ENCODE assay signal across 9 cellular contexts in genomic region chr12:57342207-57342691, GRCh38.
DNase-seq lines count a peak whose midpoint lies in the region; ATAC-seq and TF ChIP-seq lines count a peak whose summit lies in the region.
"Had no signal": no experiment of that assay in that cellular context is flagged by ENCODE, and none has a peak within 500 bp of the region (broad histone marks: within the 10 kb centered on the region; RNA-seq: fewer than 3 reads in every experiment).

No MANE protein-coding gene starts in this region.

- H3K79me2 ChIP-seq in H9 (ENCODE audit: insufficient read depth, low read length): no peaks in the 10 kb centered on the region

- no peak overlapping the region for H2BK12ac ChIP-seq in H9 (ENCODE audit: insufficient read length, low read depth, low read length)

- no peak overlapping the region for H4K5ac ChIP-seq in H9 (ENCODE audit: insufficient read length, low read depth, low read length)

- no peak overlapping the region for H2BK120ac ChIP-seq in H9 (ENCODE audit: low read depth, low read length, poor library complexity, severe bottlenecking)

- no peak overlapping the region for H2BK15ac ChIP-seq in H9 (ENCODE audit: low read depth, low read length)

- no peak overlapping the region for H2AK5ac ChIP-seq in H9 (ENCODE audit: insufficient read length, low read length)

- no peak overlapping the region for H3K4ac ChIP-seq in H9 (ENCODE audit: low read depth, low read length)

- H4K8ac ChIP-seq in H9 (replicated peaks; ENCODE audit: insufficient read length, low read depth, low read length): no peak overlapping the region

- peak overlapping the region; percentile 28 for H3K4me2 ChIP-seq in H9 (ENCODE audit: insufficient read depth, insufficient read length, low read length)

- peak overlapping the region in 1 of 2 experiments; percentile 64; a peak in 1 of 5 replicates for H3K4me3 Mint-ChIP-seq in H9
- H3K4me3 Mint-ChIP-seq in effector memory CD8-positive, alpha-beta T cell: no peak overlapping the region
- H3K4me3 Mint-ChIP-seq in activated T-cell treated with anti-CD3 and anti-CD28 coated beads, Interleukin-2, amount 50 U/mL, for 24 hours: no peak overlapping the region
- H3K4me3 Mint-ChIP-seq: activated T-cell treated with anti-CD3 and anti-CD28 coated beads, Interleukin-2, amount 50 U/mL, for 72 hours had no signal

- no peaks in the 10 kb centered on the region for H3K79me1 ChIP-seq in H9 (ENCODE audit: insufficient read depth, low read depth, low read length, poor library complexity, severe bottlenecking)

- no peak overlapping the region for H3K18ac ChIP-seq in H9 (ENCODE audit: insufficient read length, low read depth, low read length)

- WGBS in H9 (ENCODE audit: extremely low coverage, insufficient read length, low lambda C conversion rate): no CpG with 5 or more reads among the region's 7 CpGs

- H4K91ac ChIP-seq in H9 (ENCODE audit: insufficient read length, low read depth, low read length): no peak overlapping the region

- intact Hi-C loops in left cardiac atrium (cut with DNase I) (no loop called here), posterior cingulate gyrus (cut with DNase I) (no loop called here)

- no peak overlapping the region for H3K23ac ChIP-seq in H9 (ENCODE audit: insufficient read length, low read depth, low read length)

- H3K27me3 ChIP-seq in H9 (ENCODE audit: insufficient read depth, low read length): no peaks in the 10 kb centered on the region

- no peak for TF ChIP-seq CTCF in H9 (conservative IDR thresholded peaks at IDR 0.05)

- H3K36me3 Mint-ChIP-seq in H9 (ENCODE audit: insufficient read depth in 1 of 3, low read depth in 3 of 3): peaks cover 0 to 8% (median 2%) of the 10 kb centered on the region in 3 experiments; a peak in 2 of 7 replicates
- H3K36me3 Mint-ChIP-seq in effector memory CD8-positive, alpha-beta T cell (ENCODE audit: insufficient read depth): no peaks in the 10 kb centered on the region
- H3K36me3 Mint-ChIP-seq in activated T-cell treated with anti-CD3 and anti-CD28 coated beads, Interleukin-2, amount 50 U/mL, for 24 hours (ENCODE audit: low read depth): peaks cover 58% of the 10 kb centered on the region

- H3K27ac ChIP-seq in H9 (ENCODE audit: insufficient read length, low read depth, low read length): no peak overlapping the region

- peak; percentile 26; the same call in 1 of the 3 replicates for ATAC-seq in SK-N-SH treated with all-trans-retinoic acid at 6 μM for 48 hours
- ATAC-seq in left cardiac atrium: peak; percentile 72 to 82
- no peak for ATAC-seq in effector memory CD8-positive, alpha-beta T cell (replicated peaks)

- H2BK20ac ChIP-seq in H9 (ENCODE audit: low read depth, low read length, poor library complexity, severe bottlenecking): no peak overlapping the region

- H2AFZ ChIP-seq in H9 (ENCODE audit: low read length): no peak overlapping the region

- no peaks in the 10 kb centered on the region for H3K9me3 Mint-ChIP-seq in H9
- no peaks in the 10 kb centered on the region for H3K9me3 Mint-ChIP-seq in effector memory CD8-positive, alpha-beta T cell
- peaks cover 2% of the 10 kb centered on the region for H3K9me3 Mint-ChIP-seq in activated T-cell treated with anti-CD3 and anti-CD28 coated beads, Interleukin-2, amount 50 U/mL, for 24 hours

- H3K27me3 Mint-ChIP-seq in H9 (ENCODE audit: low read depth): no peaks in the 10 kb centered on the region
- H3K27me3 Mint-ChIP-seq in effector memory CD8-positive, alpha-beta T cell: no peaks in the 10 kb centered on the region
- H3K27me3 Mint-ChIP-seq in activated T-cell treated with anti-CD3 and anti-CD28 coated beads, Interleukin-2, amount 50 U/mL, for 24 hours: no peaks in the 10 kb centered on the region

- peaks cover 5% of the 10 kb centered on the region; the same call in 1 of the 2 replicates for H3K4me1 ChIP-seq in H9 (ENCODE audit: insufficient read depth, low read length)

- no peaks in the 10 kb centered on the region for H3K23me2 ChIP-seq in H9 (ENCODE audit: insufficient read length, low read depth, low read length, poor library complexity, severe bottlenecking)

- peaks cover 11 to 29% of the 10 kb centered on the region in 2 experiments for H3K4me1 Mint-ChIP-seq in H9
- peaks cover 6 to 8% of the 10 kb centered on the region in 2 donors for H3K4me1 Mint-ChIP-seq in effector memory CD8-positive, alpha-beta T cell (ENCODE audit: low read depth in 2 of 2)
- peaks cover 31% of the 10 kb centered on the region for H3K4me1 Mint-ChIP-seq in activated T-cell treated with anti-CD3 and anti-CD28 coated beads, Interleukin-2, amount 50 U/mL, for 24 hours (ENCODE audit: low read depth)

- no peak overlapping the region for H3K56ac ChIP-seq in H9 (ENCODE audit: insufficient read length, low read depth, low read length)

- H3T11ph ChIP-seq in H9 (ENCODE audit: low read length): no peak overlapping the region

- H3K27ac Mint-ChIP-seq in H9: peak overlapping the region; percentile 72 to 96 (median 80); a peak in 3 of 7 replicates
- no peak overlapping the region for H3K27ac Mint-ChIP-seq in effector memory CD8-positive, alpha-beta T cell
- H3K27ac Mint-ChIP-seq in activated T-cell treated with anti-CD3 and anti-CD28 coated beads, Interleukin-2, amount 50 U/mL, for 24 hours: no peak overlapping the region
- H3K27ac Mint-ChIP-seq: activated T-cell treated with anti-CD3 and anti-CD28 coated beads, Interleukin-2, amount 50 U/mL, for 72 hours had no signal

- H3K9ac ChIP-seq in H9 (ENCODE audit: extremely low read depth, insufficient read length, low read length): no peak overlapping the region

- no peaks in the 10 kb centered on the region for H4K20me1 ChIP-seq in H9 (ENCODE audit: control insufficient read depth, insufficient read depth, insufficient read length)

- no peak overlapping the region for H2BK5ac ChIP-seq in H9 (ENCODE audit: insufficient read length, low read length)

- H3K9me3 ChIP-seq in H9 (ENCODE audit: control insufficient read depth, low read depth, low read length): no peaks in the 10 kb centered on the region

- no peak overlapping the region for H3K14ac ChIP-seq in H9 (ENCODE audit: insufficient read depth, low read length)

- DNase-seq in H9 (peak; percentile 65), left cardiac atrium (peak; percentile 28), posterior cingulate gyrus (peak in 9 of 10 donors; percentile 12 to 92 (median 48)), T-helper 1 cell (no peak)
- DNase-seq in effector memory CD8-positive, alpha-beta T cell: no peak
- no peak for DNase-seq in activated T-cell treated with anti-CD3 and anti-CD28 coated beads, Interleukin-2, amount 50 U/mL, for 24 hours
- no peak for DNase-seq in activated CD8-positive, alpha-beta memory T cell treated with anti-CD3 and anti-CD28 coated beads, Interleukin-2, amount 50 U/mL, for 4 hours
- DNase-seq: activated T-cell treated with anti-CD3 and anti-CD28 coated beads, Interleukin-2, amount 50 U/mL, for 72 hours had no signal

TF ChIP-seq in SK-N-SH treated with all-trans-retinoic acid at 6 μM for 48 hours, 23 proteins besides CTCF, POLR2A, EP300 and RAD21 (continues in another document):
- TF ChIP-seq ZNF565 (CRISPR knock-in tag; conservative IDR thresholded peaks at IDR 0.05; ENCODE audit: low read depth): no peak
- TF ChIP-seq, protein P1, sequence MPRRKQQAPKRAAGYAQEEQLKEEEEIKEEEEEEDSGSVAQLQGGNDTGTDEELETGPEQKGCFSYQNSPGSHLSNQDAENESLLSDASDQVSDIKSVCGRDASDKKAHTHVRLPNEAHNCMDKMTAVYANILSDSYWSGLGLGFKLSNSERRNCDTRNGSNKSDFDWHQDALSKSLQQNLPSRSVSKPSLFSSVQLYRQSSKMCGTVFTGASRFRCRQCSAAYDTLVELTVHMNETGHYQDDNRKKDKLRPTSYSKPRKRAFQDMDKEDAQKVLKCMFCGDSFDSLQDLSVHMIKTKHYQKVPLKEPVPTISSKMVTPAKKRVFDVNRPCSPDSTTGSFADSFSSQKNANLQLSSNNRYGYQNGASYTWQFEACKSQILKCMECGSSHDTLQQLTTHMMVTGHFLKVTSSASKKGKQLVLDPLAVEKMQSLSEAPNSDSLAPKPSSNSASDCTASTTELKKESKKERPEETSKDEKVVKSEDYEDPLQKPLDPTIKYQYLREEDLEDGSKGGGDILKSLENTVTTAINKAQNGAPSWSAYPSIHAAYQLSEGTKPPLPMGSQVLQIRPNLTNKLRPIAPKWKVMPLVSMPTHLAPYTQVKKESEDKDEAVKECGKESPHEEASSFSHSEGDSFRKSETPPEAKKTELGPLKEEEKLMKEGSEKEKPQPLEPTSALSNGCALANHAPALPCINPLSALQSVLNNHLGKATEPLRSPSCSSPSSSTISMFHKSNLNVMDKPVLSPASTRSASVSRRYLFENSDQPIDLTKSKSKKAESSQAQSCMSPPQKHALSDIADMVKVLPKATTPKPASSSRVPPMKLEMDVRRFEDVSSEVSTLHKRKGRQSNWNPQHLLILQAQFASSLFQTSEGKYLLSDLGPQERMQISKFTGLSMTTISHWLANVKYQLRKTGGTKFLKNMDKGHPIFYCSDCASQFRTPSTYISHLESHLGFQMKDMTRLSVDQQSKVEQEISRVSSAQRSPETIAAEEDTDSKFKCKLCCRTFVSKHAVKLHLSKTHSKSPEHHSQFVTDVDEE (CRISPR knock-in tag; IDR thresholded peaks at IDR 0.05): no peak
- TF ChIP-seq ESRRG (CRISPR knock-in tag; IDR thresholded peaks at IDR 0.05): no peak
- no peak for TF ChIP-seq ZFP30 (CRISPR knock-in tag; IDR thresholded peaks at IDR 0.05)
- no peak for TF ChIP-seq ZNF8 (CRISPR knock-in tag; IDR thresholded peaks at IDR 0.05)
- TF ChIP-seq RARB (CRISPR knock-in tag; IDR thresholded peaks at IDR 0.05): no peak
- TF ChIP-seq BACH2 (CRISPR knock-in tag; IDR thresholded peaks at IDR 0.05; ENCODE audit: borderline replicate concordance): no peak
- no peak for TF ChIP-seq POU6F1 (CRISPR knock-in tag; IDR thresholded peaks at IDR 0.05; ENCODE audit: borderline replicate concordance, low read depth)

Comparison
In these comparisons a context has a peak if more than half of its experiments do, and no peak if none do; other contexts are left out.
1. DNase-seq: peak in H9 (single experiment), left cardiac atrium (single experiment) and posterior cingulate gyrus (9 of 10); none in effector memory CD8-positive, alpha-beta T cell (0 of 3), activated T-cell treated with anti-CD3 and anti-CD28 coated beads, Interleukin-2, amount 50 U/mL, for 24 hours (single experiment), T-helper 1 cell (0 of 5) and activated CD8-positive, alpha-beta memory T cell treated with anti-CD3 and anti-CD28 coated beads, Interleukin-2, amount 50 U/mL, for 4 hours (single experiment).
2. H3K27ac Mint-ChIP-seq: peak in H9 (3 of 3); none in effector memory CD8-positive, alpha-beta T cell (0 of 2) and activated T-cell treated with anti-CD3 and anti-CD28 coated beads, Interleukin-2, amount 50 U/mL, for 24 hours (single experiment).